ENCODE assay signal across 8 cellular contexts in genomic region chr19:35642798-35643254, GRCh38. TPM values are rescaled to one million over a fixed set of nuclear protein-coding genes. Genes with fewer than 3 reads are reported as not detected.
A peak's percentile ranks its signal among the peaks of the same experiment; 100 is the strongest.
DNase-seq lines count a peak whose midpoint lies in the region; ATAC-seq and TF ChIP-seq lines count a peak whose summit lies in the region.

No MANE protein-coding gene starts in this region.

- no peaks in the 10 kb centered on the region for H3K27me3 ChIP-seq in SJSA1 (replicated peaks)
- no peaks in the 10 kb centered on the region for H3K27me3 ChIP-seq in prostate gland (replicated peaks; ENCODE audit: insufficient read depth)

- peak overlapping the region; percentile 43 for H3K4me3 ChIP-seq in SJSA1
- H3K4me3 ChIP-seq in fibroblast of mammary gland (ENCODE audit: control insufficient read depth, low read depth, low read length): peak overlapping the region; percentile 55
- H3K4me3 ChIP-seq in prostate gland: peak overlapping the region; percentile 47 to 58

- no peak for TF ChIP-seq POLR2A in prostate gland (IDR thresholded peaks at IDR 0.05)

- WGBS in prostate gland: 32% methylated on average over 15 of the region's 15 CpGs

- H3K4me1 ChIP-seq in ES-I3 (ENCODE audit: insufficient read depth, low read length) (peaks cover 16% of the 10 kb centered on the region), SJSA1 (replicated peaks) (peaks cover 46% of the 10 kb centered on the region), prostate gland (replicated peaks) (no peaks in the 10 kb centered on the region)

- intact Hi-C loops in prostate gland (cut with DNase I): no loop called here

- no peak for ATAC-seq in HG03354 (IDR thresholded peaks at IDR 0.05; ENCODE audit: poor library complexity, severe bottlenecking, unreplicated experiment)

- peak overlapping the region; percentile 79 for H3K9ac ChIP-seq in ES-I3 (ENCODE audit: low read depth, low read length)

- no peak for TF ChIP-seq CTCF in fibroblast of mammary gland (conservative IDR thresholded peaks at IDR 0.05; ENCODE audit: control insufficient read depth, insufficient read depth, low read depth, low read length)
- TF ChIP-seq CTCF in prostate gland (IDR thresholded peaks at IDR 0.05): no peak

- H3K27ac ChIP-seq in SJSA1 (no peak overlapping the region), prostate gland (peak overlapping the region; percentile 85 to 87)

- H3K36me3 ChIP-seq in ES-I3 (ENCODE audit: insufficient read depth, low read length) (no peaks in the 10 kb centered on the region), SJSA1 (peaks cover 7% of the 10 kb centered on the region), prostate gland (no peaks in the 10 kb centered on the region)

- no peak for DNase-seq in SJSA1 (ENCODE audit: low read depth in 1 of 2, low spot score in 2 of 2)
- no peak for DNase-seq in fibroblast of mammary gland (ENCODE audit: low read depth)
- no peak for DNase-seq in prostate gland (ENCODE audit: low spot score)
- no peak for DNase-seq in cerebellum (ENCODE audit: low spot score)
- DNase-seq in SKM-1 (lab: John Stamatoyannopoulos, UW; ENCODE audit: unreplicated experiment): no peak
- no peak for DNase-seq in RKO (ENCODE audit: low spot score)

- H3K9me3 ChIP-seq in ES-I3 (ENCODE audit: control insufficient read depth, insufficient read depth, low read length) (no peaks in the 10 kb centered on the region), SJSA1 (replicated peaks) (no peaks in the 10 kb centered on the region), prostate gland (no peaks in the 10 kb centered on the region)

RNA-seq across cellular contexts. Expression of gene ETV2, which starts 1.3 kb away (rescaled TPM):
- total RNA-seq in SJSA1 (2014; rRNA removed; shearing (Covaris generic)): 0.82 and 9.0 TPM in 2 replicates
- total RNA-seq in prostate gland (1 to 10 TPM; 1.2 to 6.6 TPM), cerebellum (0.54 TPM)

RNA-seq across cellular contexts. Expression of gene COX6B1, which starts 5.3 kb away (rescaled TPM):
- 364 and 463 TPM in 2 replicates for total RNA-seq in SJSA1 (2014; rRNA removed; shearing (Covaris generic))
- total RNA-seq in prostate gland (100 to 1,000 TPM; 334 to 665 TPM), cerebellum (112 TPM)

RNA-seq across cellular contexts. Expression of gene RBM42, which starts 14.0 kb away (rescaled TPM):
- total RNA-seq in SJSA1 (2014; rRNA removed; shearing (Covaris generic)): 106 and 151 TPM in 2 replicates
- 100 to 1,000 TPM in 1 of 2 donors, 10 to 100 TPM in 1; 81.4 to 114 TPM for total RNA-seq in prostate gland
- 9.6 TPM for total RNA-seq in cerebellum

RNA-seq across cellular contexts. Expression of gene UPK1A, which starts 23.5 kb away (rescaled TPM):
- not detected in 2 replicates for total RNA-seq in SJSA1 (2014; rRNA removed; shearing (Covaris generic))
- total RNA-seq in prostate gland (1 to 10 TPM; 3.8 to 5.5 TPM), cerebellum (not detected)

RNA-seq across cellular contexts. Expression of gene HAUS5, which starts 30.3 kb away (rescaled TPM):
- 10.2 and 15.2 TPM in 2 replicates for total RNA-seq in SJSA1 (2014; rRNA removed; shearing (Covaris generic))
- total RNA-seq in prostate gland (10 to 100 TPM; 10.0 to 17.5 TPM), cerebellum (8.2 TPM)
